In genomic region chr4:145552181-145552822, GRCh38 we compare ENCODE assay signal across 13 cellular contexts.
DNase-seq lines count a peak whose midpoint lies in the region; ATAC-seq and TF ChIP-seq lines count a peak whose summit lies in the region.
"Had no signal": no experiment of that assay in that cellular context is flagged by ENCODE, and none has a peak within 500 bp of the region (broad histone marks: within the 10 kb centered on the region; RNA-seq: fewer than 3 reads in every experiment).

No MANE protein-coding gene starts in this region.

- H3K27me3 ChIP-seq in gastrocnemius medialis, result no peaks in the 10 kb centered on the region
- H3K27me3 ChIP-seq: ascending aorta, testis had no signal

- in situ Hi-C loops in gastrocnemius medialis (cut with MboI; ENCODE audit: low sequenced_read_pairs in 4 of 4), result loop anchor here in 3 of 4 donors (10.0 to 25.0 kb wide), 2 partner anchors 315 to 318 kb away; no protein-coding TSS in a partner anchor

- H3K27ac ChIP-seq in gastrocnemius medialis, result peak overlapping the region; percentile 27 to 38 (median 30)
- H3K27ac ChIP-seq: ascending aorta, testis had no signal

- peaks cover 2% of the 10 kb centered on the region for H3K36me3 Mint-ChIP-seq in activated CD4-positive, alpha-beta T cell treated with anti-CD3 and anti-CD28 coated beads, Interleukin-2, amount 10 ng/mL, durations not matched to agents 7 days and 5 days (ENCODE audit: low read depth)
- H3K36me3 Mint-ChIP-seq in activated CD8-positive, alpha-beta T cell treated with anti-CD3 and anti-CD28 coated beads for 36 hours (ENCODE audit: low read depth), result no peaks in the 10 kb centered on the region

- H3K4me3 ChIP-seq in gastrocnemius medialis, result no peak overlapping the region
- H3K4me3 ChIP-seq: ascending aorta, testis had no signal

- ATAC-seq in HG02588 (IDR thresholded peaks at IDR 0.05; ENCODE audit: unreplicated experiment) (peak; percentile 77), HG03432 (IDR thresholded peaks at IDR 0.05; ENCODE audit: unreplicated experiment) (peak; percentile 88), gastrocnemius medialis (no peak)
- no peak for ATAC-seq in activated CD8-positive, alpha-beta T cell treated with anti-CD3 and anti-CD28 coated beads for 36 hours

- peaks cover 8% of the 10 kb centered on the region for H3K4me1 Mint-ChIP-seq in activated CD4-positive, alpha-beta T cell treated with anti-CD3 and anti-CD28 coated beads, Interleukin-2, amount 10 ng/mL, durations not matched to agents 7 days and 5 days
- H3K4me1 Mint-ChIP-seq in activated CD8-positive, alpha-beta T cell treated with anti-CD3 and anti-CD28 coated beads for 36 hours (ENCODE audit: low read depth), result peaks cover 4% of the 10 kb centered on the region

- intact Hi-C loops in gastrocnemius medialis (cut with DNase I; ENCODE audit: low total_unique reads) (no loop called here), head of caudate nucleus (cut with DNase I) (no loop called here)
- intact Hi-C loops in activated CD8-positive, alpha-beta T cell treated with anti-CD3 and anti-CD28 coated beads for 36 hours (cut with micrococcal nuclease), result no loop called here

- POLR2A ChIA-PET in activated CD4-positive, alpha-beta T cell treated with anti-CD3 and anti-CD28 coated beads, Interleukin-2, amount 10 ng/mL, durations not matched to agents 7 days and 5 days (lab: Charles Lee), result no interaction called here
- POLR2A ChIA-PET in activated CD8-positive, alpha-beta T cell treated with anti-CD3 and anti-CD28 coated beads for 36 hours (lab: Charles Lee), result no interaction called here

- no peaks in the 10 kb centered on the region for H3K9me3 ChIP-seq in gastrocnemius medialis
- H3K9me3 ChIP-seq: ascending aorta, SK-N-SH, testis had no signal

- H3K36me3 ChIP-seq in gastrocnemius medialis, result peaks cover 0 to 29% of the 10 kb centered on the region in 2 donors

- no peak for TF ChIP-seq POLR2A in gastrocnemius medialis (IDR thresholded peaks at IDR 0.05)

- peaks cover 0 to 5% of the 10 kb centered on the region in 2 donors for H3K4me1 ChIP-seq in gastrocnemius medialis
- H3K4me1 ChIP-seq: ascending aorta, testis had no signal

- peak overlapping the region; percentile 42 for H3K27ac Mint-ChIP-seq in activated CD4-positive, alpha-beta T cell treated with anti-CD3 and anti-CD28 coated beads, Interleukin-2, amount 10 ng/mL, durations not matched to agents 7 days and 5 days
- no peak overlapping the region for H3K27ac Mint-ChIP-seq in activated CD8-positive, alpha-beta T cell treated with anti-CD3 and anti-CD28 coated beads for 36 hours

- no peak for DNase-seq in activated CD4-positive, alpha-beta T cell treated with anti-CD3 and anti-CD28 coated beads, Interleukin-2, amount 10 ng/mL, durations not matched to agents 7 days and 5 days
- DNase-seq in activated CD4-positive, alpha-beta T cell treated with anti-CD3 and anti-CD28 coated beads for 4 hours, result no peak
- DNase-seq in gastrocnemius medialis (no peak), head of caudate nucleus (no peak), ecto neural progenitor cell (ENCODE audit: low spot score) (no peak)
- no peak for DNase-seq in activated CD8-positive, alpha-beta T cell treated with anti-CD3 and anti-CD28 coated beads for 36 hours
- DNase-seq: 8988T, NCI-H226, SK-N-SH, testis had no signal

- no peaks in the 10 kb centered on the region for H3K27me3 Mint-ChIP-seq in activated CD4-positive, alpha-beta T cell treated with anti-CD3 and anti-CD28 coated beads, Interleukin-2, amount 10 ng/mL, durations not matched to agents 7 days and 5 days
- H3K27me3 Mint-ChIP-seq in activated CD8-positive, alpha-beta T cell treated with anti-CD3 and anti-CD28 coated beads for 36 hours, result no peaks in the 10 kb centered on the region

- TF ChIP-seq CTCF in gastrocnemius medialis (IDR thresholded peaks at IDR 0.05 in 4 of 5, conservative IDR thresholded peaks at IDR 0.05 in 1 of 5), result no peak
- no peak for TF ChIP-seq CTCF in activated CD8-positive, alpha-beta T cell treated with anti-CD3 and anti-CD28 coated beads for 36 hours (IDR thresholded peaks at IDR 0.05)

- H3K4me3 Mint-ChIP-seq in activated CD4-positive, alpha-beta T cell treated with anti-CD3 and anti-CD28 coated beads, Interleukin-2, amount 10 ng/mL, durations not matched to agents 7 days and 5 days, result no peak overlapping the region
- H3K4me3 Mint-ChIP-seq in activated CD8-positive, alpha-beta T cell treated with anti-CD3 and anti-CD28 coated beads for 36 hours, result no peak overlapping the region

- H3K9me3 Mint-ChIP-seq in activated CD4-positive, alpha-beta T cell treated with anti-CD3 and anti-CD28 coated beads, Interleukin-2, amount 10 ng/mL, durations not matched to agents 7 days and 5 days, result no peaks in the 10 kb centered on the region
- H3K9me3 Mint-ChIP-seq in activated CD8-positive, alpha-beta T cell treated with anti-CD3 and anti-CD28 coated beads for 36 hours, result no peaks in the 10 kb centered on the region

- CTCF ChIA-PET in activated CD4-positive, alpha-beta T cell treated with anti-CD3 and anti-CD28 coated beads, Interleukin-2, amount 10 ng/mL, durations not matched to agents 7 days and 5 days (lab: Charles Lee), result no interaction called here
- CTCF ChIA-PET in activated CD8-positive, alpha-beta T cell treated with anti-CD3 and anti-CD28 coated beads for 36 hours (lab: Charles Lee), result interaction anchor here (1.1 kb wide), 2 partner anchors 10 to 11 kb away, joined by 3 read pairs; no protein-coding TSS in a partner anchor

Comparison
In these comparisons a context has a peak if more than half of its experiments do, and no peak if none do; other contexts are left out.
1. ATAC-seq: peak in HG02588 (single experiment) and HG03432 (single experiment); none in gastrocnemius medialis (0 of 2) and activated CD8-positive, alpha-beta T cell treated with anti-CD3 and anti-CD28 coated beads for 36 hours (single experiment).